34 cellular contexts compared by ENCODE assay signal in the genomic region with DNA sequence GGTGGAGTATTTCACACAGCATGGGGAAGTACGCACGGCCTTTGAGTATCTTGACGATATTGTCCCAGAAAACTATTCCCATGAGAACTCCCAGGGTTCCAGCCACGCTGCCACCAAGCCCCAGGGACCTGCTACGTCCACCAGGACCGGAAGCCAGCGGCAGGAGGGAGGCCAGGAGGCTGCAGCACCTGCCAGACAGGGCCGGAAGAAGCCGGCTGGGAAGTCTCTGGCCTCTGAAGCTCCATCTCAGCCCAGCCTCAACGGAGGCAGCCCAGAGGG. TPM values are rescaled to one million over a fixed set of nuclear protein-coding genes. Genes with fewer than 3 reads are reported as not detected.
"Had no signal": no experiment of that assay in that cellular context is flagged by ENCODE, and none has a peak within 500 bp of the region (broad histone marks: within the 10 kb centered on the region; RNA-seq: fewer than 3 reads in every experiment).

No MANE protein-coding gene starts in this region.

- H3K9me3 ChIP-seq: adrenal gland, MG63, Peyer's patch had no signal

- H3K27ac ChIP-seq: adrenal gland, Peyer's patch, VCaP had no signal

- ATAC-seq: activated naive CD4-positive, alpha-beta T cell treated with anti-CD3 and anti-CD28 coated beads, Interleukin-2, amount 50 U/mL, for 72 hours; activated T-cell treated with anti-CD3 and anti-CD28 coated beads, Interleukin-2, amount 50 U/mL, for 4 hours; PC-3; Right ventricle myocardium inferior had no signal

- H3K4me3 ChIP-seq: adrenal gland, MG63, Peyer's patch had no signal

- H3K27me3 ChIP-seq: adrenal gland, MG63, Peyer's patch had no signal

- DNase-seq: activated B cell treated with CpG ODN at 0.5 μM for 24 hours; activated CD4-positive, alpha-beta memory T cell treated with anti-CD3 and anti-CD28 coated beads for 36 hours; activated CD4-positive, alpha-beta T cell treated with anti-CD3 and anti-CD28 coated beads for 4 hours; activated CD4-positive, alpha-beta T cell treated with anti-CD3 and anti-CD28 coated beads, Interleukin-2, amount 50 U/mL, for 1 hour; activated CD4-positive, CD25-positive, alpha-beta regulatory T cell treated with anti-CD3 and anti-CD28 coated beads, Interleukin-2, amount 50 U/mL, for 72 hours; activated CD8-positive, alpha-beta memory T cell treated with anti-CD3 and anti-CD28 coated beads, Interleukin-2, amount 50 U/mL, for 4 hours; activated gamma-delta T cell treated with Interleukin-2 at 50 U/mL for 16 hours; activated naive CD4-positive, alpha-beta T cell treated with anti-CD3 and anti-CD28 coated beads for 36 hours; activated T-cell treated with anti-CD3 and anti-CD28 coated beads for 4 hours; activated T-cell treated with anti-CD3 and anti-CD28 coated beads, Interleukin-2, amount 50 U/mL, for 4 hours; adrenal gland; Kasumi-1; KBM-7; MG63; NCI-H1048; NCI-H1105 treated with DMSO at 0.1 percent for 48 hours; NCI-H1436 treated with DMSO at 0.1 percent for 48 hours; NCI-H1694 treated with DMSO at 0.1 percent for 48 hours; NCI-H2029; NCI-H345; NCI-H524 treated with DMSO at 0.1 percent for 48 hours; PC-3; Peyer's patch; RPMI8226; SW 1271; T-helper 1 cell; T-helper 2 cell; T-helper 9 cell had no signal

- H3K4me1 ChIP-seq: adrenal gland, Peyer's patch had no signal

RNA-seq across cellular contexts. Expression of a gene that starts 44.5 kb away (rescaled TPM):
- total RNA-seq: activated B cell treated with CpG ODN at 0.5 μM for 24 hours; activated CD4-positive, alpha-beta memory T cell treated with anti-CD3 and anti-CD28 coated beads for 36 hours; activated naive CD4-positive, alpha-beta T cell treated with anti-CD3 and anti-CD28 coated beads for 36 hours; activated naive CD4-positive, alpha-beta T cell treated with anti-CD3 and anti-CD28 coated beads, Interleukin-2, amount 50 U/mL, for 72 hours; activated T-cell treated with anti-CD3 and anti-CD28 coated beads, Interleukin-2, amount 50 U/mL, for 4 hours; activated T-helper 1 cell treated with anti-CD3 and anti-CD28 coated beads, Interleukin-12 subunit alpha, Interleukin-12 subunit beta, Interleukin-2, Interleukin-4 antibody, amounts not matched to agents 30 ng/mL and 10 ng/mL and 1 ng/mL, durations not matched to agents 14 hours and 24 hours and 36 hours; adrenal gland; bronchial epithelial cell; NCI-H460; PC-3; Peyer's patch; Right ventricle myocardium inferior had no signal
- polyA plus RNA-seq: adrenal gland had no signal
